Comparison of ENCODE assay signal across 10 cellular contexts in the genomic region with DNA sequence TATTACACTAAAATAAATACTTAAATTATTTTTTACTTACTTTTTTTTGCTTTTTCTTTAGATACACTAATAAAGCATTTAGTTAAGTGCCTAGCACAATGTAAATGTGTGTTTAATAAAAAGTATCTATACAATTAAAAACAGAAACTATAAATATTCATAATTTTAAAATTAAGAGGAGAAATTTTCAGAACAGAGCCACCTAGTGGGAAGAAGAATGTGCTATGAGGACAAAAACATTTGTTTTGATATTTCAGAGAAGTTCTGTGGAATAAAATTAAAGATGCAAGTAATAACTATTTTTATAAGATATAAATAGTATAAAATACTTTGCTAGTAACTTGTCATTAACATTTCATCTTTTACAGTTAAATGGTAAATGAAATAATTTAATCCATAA. TPM values are rescaled to one million over a fixed set of nuclear protein-coding genes. Genes with fewer than 3 reads are reported as not detected.
DNase-seq lines count a peak whose midpoint lies in the region; ATAC-seq and TF ChIP-seq lines count a peak whose summit lies in the region.
"Had no signal": no experiment of that assay in that cellular context is flagged by ENCODE, and none has a peak within 500 bp of the region (broad histone marks: within the 10 kb centered on the region; RNA-seq: fewer than 3 reads in every experiment).

No MANE protein-coding gene starts in this region.

- no peak overlapping the region for H3K27ac ChIP-seq in left lung
- no peak overlapping the region for H3K27ac ChIP-seq in SJCRH30
- H3K27ac ChIP-seq: Peyer's patch had no signal

- H3K9me3 ChIP-seq in BE2C (no peaks in the 10 kb centered on the region), adipocyte (ENCODE audit: control insufficient read depth, low read length) (no peaks in the 10 kb centered on the region), left lung (no peaks in the 10 kb centered on the region), SJCRH30 (replicated peaks) (no peaks in the 10 kb centered on the region)
- H3K9me3 ChIP-seq: Peyer's patch had no signal

- H3K9ac ChIP-seq in adipocyte (ENCODE audit: low read length), result no peak overlapping the region

- TF ChIP-seq CTCF in BE2C (IDR thresholded peaks at IDR 0.05; ENCODE audit: low read depth, low read length) (peak; percentile 42), GM13977 (IDR thresholded peaks at IDR 0.05; ENCODE audit: extremely low read depth, insufficient read depth, missing control alignments) (peak; percentile 27), left lung (IDR thresholded peaks at IDR 0.05) (peak; percentile 22 to 37)

- in situ Hi-C loops in GM13977 (cut with MboI; ENCODE audit: low pct_unique_long_range_greater_than_20kb, low sequenced_read_pairs, unreplicated experiment), result no loop called here

- H3K36me3 ChIP-seq in BE2C (no peaks in the 10 kb centered on the region), adipocyte (ENCODE audit: control insufficient read depth, insufficient read depth, low read length, severe bottlenecking) (no peaks in the 10 kb centered on the region), left lung (no peaks in the 10 kb centered on the region), SJCRH30 (no peaks in the 10 kb centered on the region)
- H3K36me3 ChIP-seq: Peyer's patch had no signal

- H3K27me3 ChIP-seq in BE2C (no peaks in the 10 kb centered on the region), adipocyte (replicated peaks; ENCODE audit: control insufficient read depth, insufficient read depth, low read length) (no peaks in the 10 kb centered on the region), left lung (no peaks in the 10 kb centered on the region), SJCRH30 (no peaks in the 10 kb centered on the region)
- H3K27me3 ChIP-seq: Peyer's patch had no signal

- H3K4me1 ChIP-seq in BE2C, result no peaks in the 10 kb centered on the region
- H3K4me1 ChIP-seq in adipocyte (ENCODE audit: control insufficient read depth, insufficient read depth, low read length), result no peaks in the 10 kb centered on the region
- H3K4me1 ChIP-seq in left lung, result no peaks in the 10 kb centered on the region
- peaks cover 32% of the 10 kb centered on the region for H3K4me1 ChIP-seq in SJCRH30
- H3K4me1 ChIP-seq: Peyer's patch had no signal

- ATAC-seq in left lung, result no peak
- no peak for ATAC-seq in GM18502 (IDR thresholded peaks at IDR 0.05; ENCODE audit: poor library complexity, unreplicated experiment)
- no peak for ATAC-seq in GM19395 (IDR thresholded peaks at IDR 0.05; ENCODE audit: unreplicated experiment)
- no peak for ATAC-seq in GM19467 (IDR thresholded peaks at IDR 0.05; ENCODE audit: unreplicated experiment)

- intact Hi-C loops in left lung (cut with DNase I), result no loop called here

- H3K4me3 ChIP-seq in BE2C (ENCODE audit: low read depth, low read length) (no peak overlapping the region), adipocyte (ENCODE audit: low read length) (no peak overlapping the region), left lung (no peak overlapping the region), SJCRH30 (no peak overlapping the region)
- H3K4me3 ChIP-seq: Peyer's patch had no signal

- DNase-seq in BE2C, result no peak
- no peak for DNase-seq in GM13977 (ENCODE audit: low spot score)
- DNase-seq in adipocyte (ENCODE audit: low read depth), result peak; percentile 47
- no peak for DNase-seq in left lung
- DNase-seq in SJCRH30, result no peak
- DNase-seq: Peyer's patch had no signal

RNA-seq across cellular contexts. Expression of a gene that starts 33.6 kb away (rescaled TPM):
- polyA plus RNA-seq in BE2C (2012; ENCODE audit: insufficient read depth, insufficient read length, low read depth), result not detected
- total RNA-seq in left lung, result not detected
- total RNA-seq in SJCRH30 (2014; rRNA removed; shearing (Covaris generic)), result not detected in 2 replicates
- total RNA-seq: mucosa of gallbladder, Peyer's patch had no signal
